ENCODE assay signal across 8 cellular contexts in genomic region chr18:711693-712400, GRCh38. TPM values are rescaled to one million over a fixed set of nuclear protein-coding genes. Genes with fewer than 3 reads are reported as not detected.
DNase-seq lines count a peak whose midpoint lies in the region; TF ChIP-seq lines count a peak whose summit lies in the region.

No MANE protein-coding gene starts in this region.

- H3K4me3 ChIP-seq in H7 (ENCODE audit: insufficient read depth, low read depth, low read length) (peak overlapping the region; percentile 55), LNCaP clone FGC (ENCODE audit: low read depth, low read length) (peak overlapping the region; percentile 97), hepatocyte (peak overlapping the region; percentile 68), retinal pigment epithelial cell (ENCODE audit: low read length) (peak overlapping the region; percentile 81)

- H3K36me3 ChIP-seq in H7 (replicated peaks; ENCODE audit: control insufficient read depth, insufficient read depth, low read length): no peaks in the 10 kb centered on the region
- H3K36me3 ChIP-seq in hepatocyte (replicated peaks; ENCODE audit: insufficient read depth, low read depth): no peaks in the 10 kb centered on the region

- peaks cover 3% of the 10 kb centered on the region for H4K20me1 ChIP-seq in hepatocyte (ENCODE audit: insufficient read depth, poor library complexity, severe bottlenecking)

- H3K79me2 ChIP-seq in hepatocyte: peaks cover 40% of the 10 kb centered on the region

- H2AFZ ChIP-seq in hepatocyte: peak overlapping the region; percentile 92

- TF ChIP-seq CTCF in LNCaP clone FGC (IDR thresholded peaks at IDR 0.05; ENCODE audit: control insufficient read depth, extremely low read depth, insufficient read depth): peak; percentile 48
- TF ChIP-seq CTCF in hepatocyte (IDR thresholded peaks at IDR 0.05; ENCODE audit: poor library complexity): peak; percentile 6
- no peak for TF ChIP-seq CTCF in retinal pigment epithelial cell (conservative IDR thresholded peaks at IDR 0.05; ENCODE audit: low read depth, low read length)

- peak overlapping the region; percentile 83 for H3K4me2 ChIP-seq in hepatocyte

- WGBS in hepatocyte (ENCODE audit: low lambda C conversion rate, missing lambda C conversion rate): 1% methylated on average over 38 of the region's 42 CpGs

- DNase-seq in GM04504 (ENCODE audit: low read depth) (peak; percentile 69), H7 (peak; percentile 64), LNCaP clone FGC (ENCODE audit: low read depth) (peak; percentile 76), T-helper 1 cell (peak; percentile 13 to 87 (median 47)), anterior cingulate cortex (lab: John Stamatoyannopoulos, UW) (peak in 49 of 58 donors; percentile 5 to 80 (median 43)), hepatocyte (ENCODE audit: low spot score) (peak; percentile 87), retinal pigment epithelial cell (ENCODE audit: low read depth) (peak; percentile 60), GOT3 (lab: John Stamatoyannopoulos, UW) (no peak)

- H3K9me3 ChIP-seq in hepatocyte (ENCODE audit: low read depth): no peaks in the 10 kb centered on the region

- no peaks in the 10 kb centered on the region; the same call in 1 of the 2 replicates for H3K27me3 ChIP-seq in H7 (ENCODE audit: control insufficient read depth, insufficient read depth, low read length)
- H3K27me3 ChIP-seq in hepatocyte: no peaks in the 10 kb centered on the region

- H3K4me1 ChIP-seq in hepatocyte (ENCODE audit: insufficient read depth): peaks cover 13% of the 10 kb centered on the region

- H3K27ac ChIP-seq in hepatocyte: peak overlapping the region; percentile 83

- H3K9me2 ChIP-seq in hepatocyte (replicated peaks; ENCODE audit: insufficient read depth): no peaks in the 10 kb centered on the region

RNA-seq across cellular contexts. Expression of gene ENOSF1, which starts 0.6 kb away (rescaled TPM):
- 15.4 and 20.6 TPM in 2 replicates for total RNA-seq in H7 (2014; rRNA removed; shearing (Covaris generic))
- 42.5 and 44.5 TPM in 2 replicates for total RNA-seq in hepatocyte
- 41.0 and 41.6 TPM in 2 replicates for polyA plus RNA-seq in hepatocyte

RNA-seq across cellular contexts. Expression of gene TYMS, which starts 54.4 kb away (rescaled TPM):
- 30.2 and 44.8 TPM in 2 replicates for total RNA-seq in H7 (2014; rRNA removed; shearing (Covaris generic))
- 15.1 and 16.9 TPM in 2 replicates for total RNA-seq in hepatocyte
- polyA plus RNA-seq in hepatocyte: 39.8 and 49.1 TPM in 2 replicates
